Comparison of ENCODE assay signal across 1 cellular context in genomic region chr12:94173660-94174265, GRCh38.
TF ChIP-seq lines count a peak whose summit lies in the region.

No MANE protein-coding gene starts in this region.

TF ChIP-seq in K562, 482 proteins besides CTCF, POLR2A, EP300 and RAD21 (continued from another document):
- TF ChIP-seq AFF4 (CRISPR knock-in tag; IDR thresholded peaks at IDR 0.05) (no peak), SOX6 (IDR thresholded peaks at IDR 0.05) (no peak), FOXM1 (IDR thresholded peaks at IDR 0.05; ENCODE audit: low read depth) (no peak), FOXM1 (CRISPR knock-in tag; IDR thresholded peaks at IDR 0.05; ENCODE audit: low read depth) (no peak), ATF2 (CRISPR knock-in tag; IDR thresholded peaks at IDR 0.05) (no peak), MEIS2 (IDR thresholded peaks at IDR 0.05; ENCODE audit: partially characterized antibody) (no peak), CHD2 (IDR thresholded peaks at IDR 0.05; ENCODE audit: low read depth, low read length) (no peak), FIP1L1 (IDR thresholded peaks at IDR 0.05; ENCODE audit: low read depth, low read length, poor library complexity, severe bottlenecking) (no peak), MTF1 (CRISPR knock-in tag; IDR thresholded peaks at IDR 0.05; ENCODE audit: borderline replicate concordance) (no peak), KAT7 (CRISPR knock-in tag; IDR thresholded peaks at IDR 0.05; ENCODE audit: borderline replicate concordance) (no peak)
